Comparison of ENCODE assay signal across 8 cellular contexts in the genomic region with DNA sequence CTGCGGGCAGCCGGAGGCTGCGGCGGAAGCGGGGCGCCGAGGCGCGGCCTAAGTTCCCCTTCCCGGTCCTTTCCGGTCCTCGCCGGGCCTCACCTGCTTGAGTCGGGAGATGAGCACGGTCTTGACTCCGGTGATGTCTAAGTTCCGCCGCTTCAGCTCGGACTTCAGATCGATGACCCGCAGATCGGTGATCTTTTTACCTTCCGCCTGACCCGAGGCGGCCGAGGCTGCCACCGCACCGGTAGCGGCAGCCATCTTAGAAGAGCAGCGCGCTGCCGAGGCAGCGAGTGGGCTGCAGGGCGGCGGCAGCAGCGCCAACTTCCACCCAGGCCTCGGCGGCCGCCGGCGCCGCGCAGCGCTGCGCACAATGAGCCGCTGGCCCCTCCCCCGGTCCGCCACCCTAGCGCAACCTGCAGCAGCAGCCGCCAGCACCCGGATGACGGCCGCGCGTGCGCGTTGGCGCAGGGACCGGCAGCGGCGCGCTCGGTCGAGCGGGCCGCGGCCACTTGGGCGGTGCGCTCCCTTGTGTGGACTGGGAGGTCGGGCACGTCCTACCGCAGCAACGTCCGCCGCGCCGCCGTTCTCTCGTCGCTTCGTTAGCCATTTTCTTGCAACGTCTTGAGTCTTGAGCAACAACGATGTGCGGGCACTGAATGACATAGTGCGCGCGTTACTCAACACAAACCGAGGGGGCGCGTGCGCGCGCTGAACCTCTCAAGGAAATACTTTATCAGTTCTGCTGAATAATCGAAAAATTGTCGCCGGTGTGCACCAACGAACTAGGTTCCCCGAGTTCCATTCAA. TPM values are rescaled to one million over a fixed set of nuclear protein-coding genes. Genes with fewer than 3 reads are reported as not detected.
DNase-seq lines count a peak whose midpoint lies in the region; ATAC-seq and TF ChIP-seq lines count a peak whose summit lies in the region.

SLTM (minus strand) TSS at position 369 of the 803 bp plus-strand sequence; CDS start at position 255, 114 bp downstream.

- intact Hi-C loops in testis (cut with DNase I; ENCODE audit: low total_unique reads) = no loop called here

- H3K27ac Mint-ChIP-seq in activated naive CD4-positive, alpha-beta T cell treated with anti-CD3 and anti-CD28 coated beads, Interleukin-2, amount 50 U/mL, for 24 hours = peak within 1 kb of the TSS; percentile 99

- H3K9me3 ChIP-seq in osteoblast (ENCODE audit: low read depth, low read length) (no peaks in the 10 kb centered on the region), testis (no peaks in the 10 kb centered on the region)

- H3K4me1 Mint-ChIP-seq in activated naive CD4-positive, alpha-beta T cell treated with anti-CD3 and anti-CD28 coated beads, Interleukin-2, amount 50 U/mL, for 24 hours = peaks cover 13% of the 10 kb centered on the region

- peaks cover 16% of the 10 kb centered on the region for H4K20me1 ChIP-seq in osteoblast (ENCODE audit: insufficient read depth, low read length)

- peak within 1 kb of the TSS; percentile 98 for H3K4me3 Mint-ChIP-seq in activated naive CD4-positive, alpha-beta T cell treated with anti-CD3 and anti-CD28 coated beads, Interleukin-2, amount 50 U/mL, for 24 hours

- TF ChIP-seq POLR2A in GM10847 (IDR thresholded peaks at IDR 0.05; ENCODE audit: extremely low read depth, insufficient read length) (peak; percentile 95), testis (IDR thresholded peaks at IDR 0.05) (peak; percentile 64)

- peak within 1 kb of the TSS; percentile 83 for H3K4me2 ChIP-seq in osteoblast (ENCODE audit: insufficient read depth, low read length)

- peak; percentile 94 for ATAC-seq in HG02610 (IDR thresholded peaks at IDR 0.05; ENCODE audit: unreplicated experiment)
- peak; percentile 96 for ATAC-seq in SK-N-SH treated with all-trans-retinoic acid at 6 μM for 48 hours

- WGBS in testis, 2 donors = 0 to 1% methylated on average over 6 to 58 of the region's 98 CpGs

- peak within 1 kb of the TSS; percentile 79 for H3K27ac ChIP-seq in osteoblast (ENCODE audit: low read depth, low read length)
- peak within 1 kb of the TSS; percentile 97 for H3K27ac ChIP-seq in testis

- H3K4me3 ChIP-seq in osteoblast (ENCODE audit: insufficient read depth, low read length) (peak within 1 kb of the TSS; percentile 99), testis (peak within 1 kb of the TSS; percentile 90 to 92)

- H3K4me1 ChIP-seq in osteoblast (ENCODE audit: insufficient read depth, low read length) (peaks cover 17% of the 10 kb centered on the region), testis (peaks cover 17% of the 10 kb centered on the region)

- peaks cover 46% of the 10 kb centered on the region for H3K79me2 ChIP-seq in osteoblast (ENCODE audit: insufficient read depth, low read length)

- H2AFZ ChIP-seq in osteoblast (ENCODE audit: low read length) = peak within 1 kb of the TSS; percentile 95

- DNase-seq in NCI-H1092 treated with DMSO at 0.1 percent for 48 hours (lab: John Stamatoyannopoulos, UW) = peak; percentile 88
- DNase-seq in glomerular endothelial cell (ENCODE audit: extremely low read depth, low read depth, low spot score) = peak; percentile 66
- peak; percentile 98 for DNase-seq in osteoblast (ENCODE audit: insufficient read length, low spot score, missing footprints)
- DNase-seq in testis = peak; percentile 95

- no peaks in the 10 kb centered on the region for H3K9me3 Mint-ChIP-seq in activated naive CD4-positive, alpha-beta T cell treated with anti-CD3 and anti-CD28 coated beads, Interleukin-2, amount 50 U/mL, for 24 hours

- H3K36me3 ChIP-seq in osteoblast (ENCODE audit: insufficient read depth, low read length) (peaks cover 11% of the 10 kb centered on the region), testis (ENCODE audit: low read depth, missing control alignments) (no peaks in the 10 kb centered on the region)

- peaks cover 5% of the 10 kb centered on the region for H3K36me3 Mint-ChIP-seq in activated naive CD4-positive, alpha-beta T cell treated with anti-CD3 and anti-CD28 coated beads, Interleukin-2, amount 50 U/mL, for 24 hours

- no peaks in the 10 kb centered on the region for H3K27me3 ChIP-seq in osteoblast (ENCODE audit: insufficient read depth, low read length)
- H3K27me3 ChIP-seq in testis = no peaks in the 10 kb centered on the region

- no peaks in the 10 kb centered on the region for H3K27me3 Mint-ChIP-seq in activated naive CD4-positive, alpha-beta T cell treated with anti-CD3 and anti-CD28 coated beads, Interleukin-2, amount 50 U/mL, for 24 hours

- TF ChIP-seq CTCF in osteoblast (IDR thresholded peaks at IDR 0.05; ENCODE audit: extremely low read depth, low read depth, low read length) (no peak), testis (IDR thresholded peaks at IDR 0.05) (peak in 2 of 3 experiments; percentile 15 to 38)

TF ChIP-seq in SK-N-SH treated with all-trans-retinoic acid at 6 μM for 48 hours, 23 proteins besides CTCF, POLR2A, EP300 and RAD21:
- no peak for TF ChIP-seq ZFP30 (CRISPR knock-in tag; IDR thresholded peaks at IDR 0.05)
- TF ChIP-seq GLIS3 (CRISPR knock-in tag; IDR thresholded peaks at IDR 0.05) = peak; percentile 66; the same call in 1 of the 2 replicates

RNA-seq across cellular contexts. Expression of gene SLTM, which starts in this region (rescaled TPM):
- total RNA-seq in glomerular endothelial cell (36.2 and 68.6 TPM in 2 replicates), osteoblast (71.3 and 77.8 TPM in 2 replicates), testis (100 to 1,000 TPM in 1 of 2 donors, 10 to 100 TPM in 1; 92.7 to 116 TPM)
- polyA plus RNA-seq in testis (ENCODE audit: insufficient read depth, low read depth, low replicate concordance) = 29.7 TPM

Comparison
In these comparisons a context has a peak if more than half of its experiments do, and no peak if none do; other contexts are left out.
1. Peak in every context shown above with its lines: DNase-seq, ATAC-seq, H3K4me3 ChIP-seq and H3K27ac ChIP-seq.